23 cellular contexts compared by ENCODE assay signal in genomic region chrX:69192603-69193002, GRCh38.
"Had no signal": no experiment of that assay in that cellular context is flagged by ENCODE, and none has a peak within 500 bp of the region (broad histone marks: within the 10 kb centered on the region; RNA-seq: fewer than 3 reads in every experiment).

No MANE protein-coding gene starts in this region.

- DNase-seq: activated CD4-positive, alpha-beta T cell treated with anti-CD3 and anti-CD28 coated beads for 4 hours; activated CD8-positive, alpha-beta memory T cell treated with anti-CD3 and anti-CD28 coated beads, Interleukin-2, amount 50 U/mL, for 4 hours; activated CD8-positive, alpha-beta T cell treated with anti-CD3 and anti-CD28 coated beads for 36 hours; activated gamma-delta T cell treated with Interleukin-2 at 50 U/mL for 16 hours; activated naive CD4-positive, alpha-beta T cell treated with anti-CD3 and anti-CD28 coated beads, Interleukin-2, amount 10 ng/mL, durations not matched to agents 7 days and 5 days; activated naive CD8-positive, alpha-beta T cell treated with anti-CD3 and anti-CD28 coated beads for 36 hours; activated T-cell treated with anti-CD3 and anti-CD28 coated beads, Interleukin-2, amount 50 U/mL, for 72 hours; brain microvascular endothelial cell; caudate nucleus; Kasumi-1; KBM-7; NCI-H1092; NCI-H1417 treated with DMSO at 0.1 percent for 48 hours; NCI-H1694; NCI-H2029 treated with DMSO at 0.1 percent for 48 hours; NCI-H510A treated with DMSO at 0.1 percent for 48 hours; PC-3; SHP77; SW 1271 had no signal

- ATAC-seq: activated CD4-positive, CD25-positive, alpha-beta regulatory T cell treated with anti-CD3 and anti-CD28 coated beads, Interleukin-2, amount 50 U/mL, for 24 hours; activated CD8-positive, alpha-beta T cell treated with anti-CD3 and anti-CD28 coated beads for 36 hours; activated T-cell treated with anti-CD3 and anti-CD28 coated beads, Interleukin-2, amount 50 U/mL, for 72 hours; PC-3; SK-N-SH treated with all-trans-retinoic acid at 6 μM for 48 hours had no signal

- H3K27me3 ChIP-seq: brain microvascular endothelial cell, SJSA1 had no signal

- FAIRE-seq: RCC 7860 had no signal

- H3K27ac ChIP-seq: brain microvascular endothelial cell, SJSA1 had no signal

- H3K4me1 ChIP-seq: SJSA1 had no signal
